In the genomic region with DNA sequence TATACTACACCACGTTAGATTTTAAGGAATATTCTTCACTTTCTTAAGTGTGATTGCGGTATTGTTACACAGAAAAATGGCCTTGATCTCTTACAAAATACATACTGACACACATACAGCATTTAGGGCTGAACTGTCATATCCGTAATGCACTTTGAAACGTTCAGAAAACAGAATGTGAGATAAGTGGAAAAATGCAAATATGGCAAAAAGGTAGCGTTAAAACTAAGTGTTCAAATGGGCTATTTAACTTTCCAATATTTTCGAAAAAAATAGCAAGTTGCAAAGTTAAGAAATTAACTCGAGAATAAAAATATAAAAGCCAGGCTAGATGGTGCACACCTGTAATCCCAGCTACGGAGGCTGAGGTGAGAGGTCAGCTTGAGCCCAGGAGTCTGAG, we compare ENCODE assay signal across 9 cellular contexts. TPM values are rescaled to one million over a fixed set of nuclear protein-coding genes. Genes with fewer than 3 reads are reported as not detected.
DNase-seq lines count a peak whose midpoint lies in the region; ATAC-seq, FAIRE-seq and TF ChIP-seq lines count a peak whose summit lies in the region.
"Had no signal": no experiment of that assay in that cellular context is flagged by ENCODE, and none has a peak within 500 bp of the region (broad histone marks: within the 10 kb centered on the region; RNA-seq: fewer than 3 reads in every experiment).

No MANE protein-coding gene starts in this region.

- ATAC-seq in CD4-positive, alpha-beta T cell (ENCODE audit: poor library complexity), result no peak
- ATAC-seq in psoas muscle (no peak), GM19351 (IDR thresholded peaks at IDR 0.05; ENCODE audit: unreplicated experiment) (no peak), HG02870 (IDR thresholded peaks at IDR 0.05; ENCODE audit: unreplicated experiment) (no peak), sciatic nerve (no peak)

- peaks cover 53% of the 10 kb centered on the region for H3K4me1 Mint-ChIP-seq in CD4-positive, alpha-beta T cell (ENCODE audit: low read depth)
- H3K4me1 Mint-ChIP-seq in endodermal cell, result peaks cover 26% of the 10 kb centered on the region

- 91 to 97% methylated on average over 5 to 8 of the region's 8 CpGs for WGBS in endodermal cell (ENCODE audit: insufficient coverage in 1 of 2, insufficient read length in 1 of 2), 2 experiments
- WGBS in psoas muscle, 3 donors, result 65 to 69% (median 69%) methylated on average over 8 of the region's 8 CpGs
- 43 to 57% (median 47%) methylated on average over 8 of the region's 8 CpGs for WGBS in small intestine, 3 donors

- CTCF ChIA-PET in CD4-positive, alpha-beta T cell (lab: Charles Lee), result no interaction called here
- CTCF ChIA-PET in OCI-LY7 (lab: Charles Lee; ENCODE audit: unreplicated experiment), result no interaction called here

- no peak overlapping the region for H3K9ac ChIP-seq in endodermal cell (ENCODE audit: extremely low read depth, low read length, poor library complexity, severe bottlenecking)

- peak overlapping the region; percentile 89 for H3K4me3 Mint-ChIP-seq in CD4-positive, alpha-beta T cell
- peak overlapping the region; percentile 72 for H3K4me3 Mint-ChIP-seq in endodermal cell

- peak overlapping the region; percentile 77 for H3K4me2 ChIP-seq in OCI-LY7 (ENCODE audit: low read length)

- POLR2A ChIA-PET in CD4-positive, alpha-beta T cell (lab: Charles Lee), result interaction anchor here (0.9 kb wide), 1 partner anchor 524 kb away, joined by 3 read pairs; no protein-coding TSS in a partner anchor
- POLR2A ChIA-PET in OCI-LY7 (lab: Charles Lee), result interaction anchor here (0.6 to 1.3 kb wide), 4 partner anchors 10 to 1510 kb away, joined by 3 to 4 read pairs (median 3); no protein-coding TSS in a partner anchor

- FAIRE-seq in small intestine (lab: Jason Lieb, UNC), result no peak

- peaks cover 44% of the 10 kb centered on the region for H3K79me2 ChIP-seq in OCI-LY7 (ENCODE audit: insufficient read depth, low read depth, low read length)

- peak overlapping the region; percentile 74 for H3K4me3 ChIP-seq in OCI-LY7 (ENCODE audit: low read depth, low read length, poor library complexity, severe bottlenecking)
- no peak overlapping the region for H3K4me3 ChIP-seq in endodermal cell (ENCODE audit: low read length)
- H3K4me3 ChIP-seq in psoas muscle, result peak overlapping the region; percentile 81
- H3K4me3 ChIP-seq in small intestine (ENCODE audit: low read depth in 1 of 2, low read length in 2 of 2), result peak overlapping the region in 1 of 2 donors; percentile 98

- H4K20me1 ChIP-seq in OCI-LY7 (ENCODE audit: insufficient read depth, low read length), result no peaks in the 10 kb centered on the region

- H3K9me3 Mint-ChIP-seq in CD4-positive, alpha-beta T cell, result no peaks in the 10 kb centered on the region
- peaks cover 28% of the 10 kb centered on the region for H3K9me3 Mint-ChIP-seq in endodermal cell

- no peak for TF ChIP-seq CTCF in CD4-positive, alpha-beta T cell (IDR thresholded peaks at IDR 0.05)
- TF ChIP-seq CTCF in OCI-LY7 (conservative IDR thresholded peaks at IDR 0.05; ENCODE audit: low read length) (no peak), endodermal cell (conservative IDR thresholded peaks at IDR 0.05) (no peak), psoas muscle (IDR thresholded peaks at IDR 0.05) (no peak)

- H2AFZ ChIP-seq in OCI-LY7 (ENCODE audit: low read length), result peak overlapping the region; percentile 96

- no peaks in the 10 kb centered on the region for H3K9me2 ChIP-seq in OCI-LY7 (ENCODE audit: insufficient read depth, low read length)

- DNase-seq in CD4-positive, alpha-beta T cell, result no peak
- DNase-seq in OCI-LY7 (ENCODE audit: low spot score) (no peak), endodermal cell (no peak), psoas muscle (no peak), small intestine (no peak), sciatic nerve (ENCODE audit: low spot score) (no peak)
- DNase-seq: NCI-H1436 had no signal

- no TSS peak for BruUV-seq in OCI-LY7 (replicated peaks; lab: Mats Ljungman, UMichigan)

- peak overlapping the region; percentile 92 for H3K27ac Mint-ChIP-seq in CD4-positive, alpha-beta T cell
- H3K27ac Mint-ChIP-seq in endodermal cell, result no peak overlapping the region

- no peaks in the 10 kb centered on the region for H3K27me3 Mint-ChIP-seq in CD4-positive, alpha-beta T cell
- peaks cover 4% of the 10 kb centered on the region for H3K27me3 Mint-ChIP-seq in endodermal cell (ENCODE audit: insufficient read depth)

- H3K36me3 ChIP-seq in OCI-LY7 (ENCODE audit: insufficient read depth, low read length), result peaks cover 20% of the 10 kb centered on the region
- H3K36me3 ChIP-seq in endodermal cell (ENCODE audit: control insufficient read depth, insufficient read depth, low read length), result no peaks in the 10 kb centered on the region
- no peaks in the 10 kb centered on the region for H3K36me3 ChIP-seq in psoas muscle (ENCODE audit: insufficient read depth in 1 of 2, low read depth in 1 of 2)
- H3K36me3 ChIP-seq in small intestine (ENCODE audit: control insufficient read depth in 2 of 2, insufficient read depth in 2 of 2, low read length in 2 of 2), result peaks cover 0 to 1% of the 10 kb centered on the region in 2 donors

- intact Hi-C loops in CD4-positive, alpha-beta T cell (cut with DNase I, micrococcal nuclease), result loop anchor here (5.0 to 10.0 kb wide), 4 partner anchors 156 to 973 kb away; a partner anchor contains a TSS
- intact Hi-C loops in OCI-LY7 (cut with micrococcal nuclease; ENCODE audit: unreplicated experiment), result no loop called here
- intact Hi-C loops in psoas muscle (cut with DNase I), result no loop called here
- intact Hi-C loops in sciatic nerve (cut with DNase I), result no loop called here

- H3K4me1 ChIP-seq in OCI-LY7 (ENCODE audit: insufficient read depth, low read length, poor library complexity, severe bottlenecking) (peaks cover 29% of the 10 kb centered on the region), endodermal cell (ENCODE audit: control insufficient read depth, insufficient read depth, low read length) (peaks cover 7% of the 10 kb centered on the region), psoas muscle (peaks cover 35% of the 10 kb centered on the region), small intestine (ENCODE audit: control insufficient read depth in 2 of 2, insufficient read depth in 1 of 2, low read depth in 1 of 2, low read length in 1 of 2) (peaks cover 0 to 7% of the 10 kb centered on the region in 2 donors)

- no peaks in the 10 kb centered on the region for H3K27me3 ChIP-seq in CD4-positive, alpha-beta T cell (ENCODE audit: control insufficient read depth, insufficient read depth, low read length)
- no peaks in the 10 kb centered on the region for H3K27me3 ChIP-seq in endodermal cell (ENCODE audit: control insufficient read depth, insufficient read depth, low read length, poor library complexity, severe bottlenecking)
- no peaks in the 10 kb centered on the region for H3K27me3 ChIP-seq in psoas muscle (ENCODE audit: insufficient read depth in 3 of 3, low read length in 2 of 3)
- H3K27me3 ChIP-seq in small intestine (ENCODE audit: control insufficient read depth in 2 of 2, insufficient read depth in 2 of 2, low read length in 2 of 2), result no peaks in the 10 kb centered on the region

- no peak overlapping the region for H3K27ac ChIP-seq in CD4-positive, alpha-beta T cell (ENCODE audit: low read depth, low read length)
- H3K27ac ChIP-seq in OCI-LY7 (ENCODE audit: low read depth, low read length, poor library complexity, severe bottlenecking), result no peak overlapping the region
- no peak overlapping the region for H3K27ac ChIP-seq in endodermal cell (ENCODE audit: low read depth, low read length)
- peak overlapping the region; percentile 92 for H3K27ac ChIP-seq in psoas muscle
- H3K27ac ChIP-seq in small intestine (ENCODE audit: low read depth in 1 of 2, low read length in 1 of 2), result peak overlapping the region in 1 of 2 donors; percentile 95

- peaks cover 35% of the 10 kb centered on the region for H3K36me3 Mint-ChIP-seq in CD4-positive, alpha-beta T cell (ENCODE audit: low read depth)
- peaks cover 9% of the 10 kb centered on the region for H3K36me3 Mint-ChIP-seq in endodermal cell (ENCODE audit: low read depth)

- H3K9me3 ChIP-seq in CD4-positive, alpha-beta T cell (ENCODE audit: control insufficient read depth, low read length), result no peaks in the 10 kb centered on the region
- peaks cover 12% of the 10 kb centered on the region; the same call in 1 of the 2 replicates for H3K9me3 ChIP-seq in OCI-LY7 (ENCODE audit: low read length)
- peaks cover 25% of the 10 kb centered on the region for H3K9me3 ChIP-seq in endodermal cell (ENCODE audit: control insufficient read depth, low read length)
- H3K9me3 ChIP-seq in psoas muscle, result no peaks in the 10 kb centered on the region
- no peaks in the 10 kb centered on the region for H3K9me3 ChIP-seq in small intestine (ENCODE audit: control insufficient read depth, low read depth)

RNA-seq across cellular contexts. Expression of a gene that starts 1.7 kb away (rescaled TPM):
- total RNA-seq in CD4-positive, alpha-beta T cell, result 10 to 100 TPM; 27.2 to 30.3 TPM
- 7.1 and 10.7 TPM in 2 replicates for total RNA-seq in OCI-LY7 (2014; rRNA removed; shearing (Covaris generic))
- total RNA-seq in OCI-LY7 (2022) (23.4 and 26.8 TPM in 2 replicates), endodermal cell (10 to 100 TPM; 22.0 to 35.1 TPM), psoas muscle (10 to 100 TPM; 20.8 to 25.3 (median 23.6) TPM), sciatic nerve (96.6 TPM)
- 13.9 TPM for polyA plus RNA-seq in endodermal cell (2013, experiment 1 of 2)
- polyA plus RNA-seq in endodermal cell (2013, experiment 2 of 2), result 17.1 TPM
- polyA plus RNA-seq in psoas muscle (10 to 100 TPM in 2 of 3 donors, 1 to 10 TPM in 1; 5.3 to 12.0 (median 10.4) TPM), small intestine (10 to 100 TPM in 2 of 3 donors, 1 to 10 TPM in 1; 6.8 to 11.7 (median 10.3) TPM)

Comparison
In these comparisons a context has a peak if more than half of its experiments do, and no peak if none do; other contexts are left out.
1. intact Hi-C loops: an anchor here in CD4-positive, alpha-beta T cell (5.0 to 10.0 kb wide); none called in OCI-LY7, psoas muscle and sciatic nerve.